ENCODE assay signal across 9 cellular contexts in the genomic region with DNA sequence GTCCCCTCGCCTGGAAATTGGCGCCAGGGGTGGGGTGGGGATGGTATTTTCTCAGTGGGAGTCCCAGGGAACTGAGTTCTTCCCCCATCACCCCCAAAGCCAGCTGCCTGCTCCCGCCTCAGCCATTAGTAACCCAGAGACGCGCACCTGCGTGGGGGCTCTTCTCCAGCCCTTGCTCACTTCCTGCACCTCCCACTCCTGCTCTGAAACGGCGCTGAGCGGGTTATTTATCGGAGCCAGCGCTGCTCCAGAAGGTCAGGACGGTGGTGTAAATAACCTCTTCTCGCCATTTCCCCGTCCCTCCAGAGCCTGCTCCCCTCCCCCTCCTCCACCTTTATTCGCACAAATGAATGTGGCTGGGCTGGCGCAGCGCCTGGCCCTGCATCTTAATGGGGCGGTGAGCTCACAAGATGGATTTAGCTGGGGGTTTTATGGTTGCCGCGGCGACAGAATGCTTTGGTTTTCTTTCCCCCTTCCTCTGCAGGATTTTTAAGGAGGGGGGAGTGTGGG. TPM values are rescaled to one million over a fixed set of nuclear protein-coding genes. Genes with fewer than 3 reads are reported as not detected.
DNase-seq lines count a peak whose midpoint lies in the region; ATAC-seq and TF ChIP-seq lines count a peak whose summit lies in the region.
"Had no signal": no experiment of that assay in that cellular context is flagged by ENCODE, and none has a peak within 500 bp of the region (broad histone marks: within the 10 kb centered on the region; RNA-seq: fewer than 3 reads in every experiment).

No MANE protein-coding gene starts in this region.

- intact Hi-C loops in esophagus muscularis mucosa (cut with DNase I), result no loop called here
- intact Hi-C loops in PC-9 (cut with micrococcal nuclease; ENCODE audit: unreplicated experiment), result no loop called here

- no peaks in the 10 kb centered on the region for H4K20me1 ChIP-seq in neural cell (ENCODE audit: insufficient read depth)
- H4K20me1 ChIP-seq in PC-9 (ENCODE audit: insufficient read depth), result no peaks in the 10 kb centered on the region

- ATAC-seq in SK-N-SH treated with all-trans-retinoic acid at 6 μM for 48 hours (peak; percentile 61), upper lobe of left lung (ENCODE audit: low FRiP score in 2 of 2) (peak in 1 of 2 donors; percentile 40)

- DNase-seq in esophagus muscularis mucosa (ENCODE audit: extremely low spot score) (no peak), upper lobe of left lung (peak; percentile 75 to 84), RPMI8226 (no peak), PC-9 (no peak), NOMO-1 treated with dmso at 0.1 percent for 144 hours (lab: John Stamatoyannopoulos, UW; ENCODE audit: unreplicated experiment) (no peak)

- TF ChIP-seq CTCF in HEK293 (tag by site-specific recombination; IDR thresholded peaks at IDR 0.05) (no peak), esophagus muscularis mucosa (IDR thresholded peaks at IDR 0.05) (no peak), neural cell (IDR thresholded peaks at IDR 0.05; ENCODE audit: poor library complexity, severe bottlenecking) (no peak), upper lobe of left lung (IDR thresholded peaks at IDR 0.05) (no peak), PC-9 (conservative IDR thresholded peaks at IDR 0.05) (no peak)

- H3F3A ChIP-seq in neural cell (ENCODE audit: insufficient read depth, low read length, poor library complexity, severe bottlenecking) (peaks cover 3% of the 10 kb centered on the region), PC-9 (ENCODE audit: insufficient read depth, low read depth) (peaks cover 47% of the 10 kb centered on the region; the same call in 1 of the 2 replicates)

- H3K36me3 ChIP-seq in HEK293 (ENCODE audit: control insufficient read depth in 2 of 2, insufficient read depth in 1 of 2, low read length in 2 of 2) (peaks cover 13 to 43% of the 10 kb centered on the region in 2 experiments), esophagus muscularis mucosa (peaks cover 38 to 46% (median 43%) of the 10 kb centered on the region in 4 donors), neural cell (ENCODE audit: insufficient read depth, low read length) (no peaks in the 10 kb centered on the region), upper lobe of left lung (peaks cover 19 to 56% (median 39%) of the 10 kb centered on the region in 4 donors), PC-9 (ENCODE audit: low read depth) (peaks cover 34% of the 10 kb centered on the region)

- peak overlapping the region; percentile 88 for H3K9ac ChIP-seq in neural cell (ENCODE audit: low read length)

- no peaks in the 10 kb centered on the region for H3K9me2 ChIP-seq in neural cell (ENCODE audit: insufficient read depth, low read length)
- H3K9me2 ChIP-seq in PC-9 (ENCODE audit: insufficient read depth), result no peaks in the 10 kb centered on the region

- peaks cover 18% of the 10 kb centered on the region for H3K4me1 ChIP-seq in HEK293 (ENCODE audit: control insufficient read depth, insufficient read depth, low read length)
- H3K4me1 ChIP-seq in esophagus muscularis mucosa, result peaks cover 19 to 61% (median 52%) of the 10 kb centered on the region in 4 donors
- peaks cover 4 to 51% (median 42%) of the 10 kb centered on the region in 4 donors for H3K4me1 ChIP-seq in upper lobe of left lung
- H3K4me1 ChIP-seq in PC-9 (replicated peaks; ENCODE audit: insufficient read depth), result no peaks in the 10 kb centered on the region

- TF ChIP-seq RAD21 in neural cell (conservative IDR thresholded peaks at IDR 0.05), result peak; percentile 47

- H3K27me3 ChIP-seq in esophagus muscularis mucosa (no peaks in the 10 kb centered on the region), neural cell (ENCODE audit: insufficient read depth, low read depth, low read length) (no peaks in the 10 kb centered on the region), upper lobe of left lung (no peaks in the 10 kb centered on the region), PC-9 (ENCODE audit: insufficient read depth, low read depth) (no peaks in the 10 kb centered on the region)

- H3K4me3 ChIP-seq in HEK293 (ENCODE audit: low read depth, low read length), result no peak overlapping the region
- peak overlapping the region; percentile 27 to 46 (median 43) for H3K4me3 ChIP-seq in esophagus muscularis mucosa
- peak overlapping the region; percentile 64 for H3K4me3 ChIP-seq in neural cell (ENCODE audit: low read length)
- H3K4me3 ChIP-seq in upper lobe of left lung, result peak overlapping the region in 1 of 4 donors; percentile 8
- H3K4me3 ChIP-seq in PC-9, result no peak overlapping the region

- H3K9me3 ChIP-seq in HEK293 (ENCODE audit: control insufficient read depth, insufficient read depth, low read depth, low read length), result no peaks in the 10 kb centered on the region
- no peaks in the 10 kb centered on the region for H3K9me3 ChIP-seq in esophagus muscularis mucosa
- H3K9me3 ChIP-seq in neural cell (ENCODE audit: low read length), result no peaks in the 10 kb centered on the region
- no peaks in the 10 kb centered on the region for H3K9me3 ChIP-seq in upper lobe of left lung
- H3K9me3 ChIP-seq in PC-9 (ENCODE audit: insufficient read depth, low read depth), result no peaks in the 10 kb centered on the region
- H3K9me3 ChIP-seq: neutrophil had no signal

- 12% methylated on average over 17 of the region's 21 CpGs for WGBS in esophagus muscularis mucosa
- 31 to 43% methylated on average over 19 to 21 of the region's 21 CpGs for WGBS in upper lobe of left lung, 2 donors

- no peak for TF ChIP-seq EP300 in esophagus muscularis mucosa (IDR thresholded peaks at IDR 0.05)
- TF ChIP-seq EP300 in neural cell (conservative IDR thresholded peaks at IDR 0.05; ENCODE audit: poor library complexity, severe bottlenecking), result peak; percentile 70
- no peak for TF ChIP-seq EP300 in upper lobe of left lung (IDR thresholded peaks at IDR 0.05)

- BruUV-seq in PC-9 (replicated peaks; lab: Mats Ljungman, UMichigan), result no TSS peak

- POLR2A ChIA-PET in HEK293 (lab: Yijun Ruan, JAX), result interaction anchor here (0.8 to 2.0 kb wide), 5 partner anchors 10 to 72 kb away, joined by 3 to 10 read pairs (median 3); a partner anchor contains a TSS
- POLR2A ChIA-PET in PC-9 (lab: Charles Lee; ENCODE audit: unreplicated experiment), result no interaction called here

- TF ChIP-seq POLR2A in esophagus muscularis mucosa (IDR thresholded peaks at IDR 0.05; ENCODE audit: low read depth) (no peak), upper lobe of left lung (IDR thresholded peaks at IDR 0.05) (no peak)

- peak overlapping the region; percentile 98 for H3K4me2 ChIP-seq in neural cell (ENCODE audit: low read length)
- H3K4me2 ChIP-seq in PC-9, result no peak overlapping the region

- H3K79me2 ChIP-seq in neural cell (replicated peaks; ENCODE audit: insufficient read depth, low read length) (peaks cover 3% of the 10 kb centered on the region), PC-9 (ENCODE audit: low read depth) (no peaks in the 10 kb centered on the region)

- H3K27ac ChIP-seq in HEK293 (ENCODE audit: extremely low read depth, low read depth, low read length), result peak overlapping the region; percentile 71
- peak overlapping the region; percentile 53 to 86 (median 71) for H3K27ac ChIP-seq in esophagus muscularis mucosa (replicated peaks in 1 of 4)
- peak overlapping the region; percentile 99 for H3K27ac ChIP-seq in neural cell (ENCODE audit: low read length)
- peak overlapping the region; percentile 53 to 75 (median 62) for H3K27ac ChIP-seq in upper lobe of left lung
- no peak overlapping the region for H3K27ac ChIP-seq in PC-9
- H3K27ac ChIP-seq: neutrophil had no signal

- H2AFZ ChIP-seq in neural cell (ENCODE audit: low read depth, low read length), result peak overlapping the region; percentile 58
- no peak overlapping the region for H2AFZ ChIP-seq in PC-9

- CTCF ChIA-PET in HEK293 (lab: Yijun Ruan, JAX) (interaction anchor here (0.5 to 3.0 kb wide), 10 partner anchors 9 to 322 kb away, joined by 3 to 17 read pairs (median 4); no protein-coding TSS in a partner anchor), PC-9 (lab: Charles Lee) (no interaction called here)

TF ChIP-seq in HEK293, 187 proteins besides CTCF, POLR2A, EP300 and RAD21 (continues in another document):
- TF ChIP-seq ZBTB20 (tag by site-specific recombination; IDR thresholded peaks at IDR 0.05), result no peak
- TF ChIP-seq ZNF544 (tag by site-specific recombination; IDR thresholded peaks at IDR 0.05), result no peak

TF ChIP-seq in SK-N-SH treated with all-trans-retinoic acid at 6 μM for 48 hours, 23 proteins besides CTCF, POLR2A, EP300 and RAD21 (continues in another document):
- no peak for TF ChIP-seq SNAI2 (CRISPR knock-in tag; IDR thresholded peaks at IDR 0.05)
- no peak for TF ChIP-seq RARB (CRISPR knock-in tag; IDR thresholded peaks at IDR 0.05)

TF ChIP-seq in neural cell, 6 proteins besides CTCF, POLR2A, EP300 and RAD21 (continues in another document):
- TF ChIP-seq TAF1 (IDR thresholded peaks at IDR 0.05; ENCODE audit: low read depth), result peak; percentile 59
- TF ChIP-seq EZH2 (IDR thresholded peaks at IDR 0.05; ENCODE audit: borderline replicate concordance, insufficient read depth, low read length, poor library complexity, severe bottlenecking), result no peak
- TF ChIP-seq MXI1 (conservative IDR thresholded peaks at IDR 0.05; ENCODE audit: poor library complexity, severe bottlenecking), result peak; percentile 13
- peak; percentile 38 for TF ChIP-seq SMC3 (conservative IDR thresholded peaks at IDR 0.05; ENCODE audit: poor library complexity)
- peak; percentile 85 for TF ChIP-seq POLR2AphosphoS5 (IDR thresholded peaks at IDR 0.05)

RNA-seq across cellular contexts. Expression of a gene that starts 12.2 kb away (rescaled TPM):
- total RNA-seq in esophagus muscularis mucosa (under 1 TPM in 1 of 4 donors, not detected in 3; 0.66 TPM), upper lobe of left lung (1 to 10 TPM in 3 of 6 donors, under 1 TPM in 1, not detected in 2; 0.39 to 2.1 (median 1.1) TPM), PC-9 (2021) (not detected in 2 replicates)
- polyA plus RNA-seq in neural cell, result not detected in 2 replicates
- not detected in 2 replicates for polyA minus RNA-seq in neural cell

RNA-seq across cellular contexts. Expression of a gene that starts 27.1 kb away (rescaled TPM):
- 10 to 100 TPM; 41.1 to 61.9 (median 48.5) TPM for total RNA-seq in esophagus muscularis mucosa
- 159 and 192 TPM in 2 replicates for polyA plus RNA-seq in neural cell
- polyA minus RNA-seq in neural cell, result 90.3 and 97.5 TPM in 2 replicates
- 100 to 1,000 TPM in 3 of 6 donors, 10 to 100 TPM in 3; 55.5 to 132 (median 96.7) TPM for total RNA-seq in upper lobe of left lung
- 232 and 265 TPM in 2 replicates for total RNA-seq in PC-9 (2021)

RNA-seq across cellular contexts. Expression of a gene that starts 32.5 kb away (rescaled TPM):
- total RNA-seq in esophagus muscularis mucosa (10 to 100 TPM; 15.7 to 32.6 (median 19.4) TPM), upper lobe of left lung (10 to 100 TPM; 18.5 to 43.8 (median 23.0) TPM), PC-9 (2021) (17.2 and 18.0 TPM in 2 replicates)
- 0.46 TPM in 1 of 2 replicates, not detected in the other for polyA plus RNA-seq in neural cell
- polyA minus RNA-seq in neural cell, result 1.5 TPM in 1 of 2 replicates, not detected in the other

RNA-seq across cellular contexts. Expression of a gene that starts 51.3 kb away (rescaled TPM):
- total RNA-seq in esophagus muscularis mucosa, result 1 to 10 TPM in 1 of 4 donors, under 1 TPM in 2, not detected in 1; 0.32 to 3.8 (median 0.42) TPM
- polyA plus RNA-seq in neural cell, result not detected in 2 replicates
- polyA minus RNA-seq in neural cell, result not detected in 2 replicates
- total RNA-seq in upper lobe of left lung, result 10 to 100 TPM in 2 of 6 donors, 1 to 10 TPM in 4; 2.7 to 16.8 (median 9.3) TPM
- total RNA-seq in PC-9 (2021), result 1.5 and 1.7 TPM in 2 replicates

Comparison
In these comparisons a context has a peak if more than half of its experiments do, and no peak if none do; other contexts are left out.
1. H3K4me3 ChIP-seq: peak in esophagus muscularis mucosa (4 of 4) and neural cell (single experiment); none in HEK293 (single experiment) and PC-9 (single experiment).
2. DNase-seq: peak in upper lobe of left lung (2 of 2); none in esophagus muscularis mucosa (single experiment), RPMI8226 (single experiment), PC-9 (0 of 2) and NOMO-1 treated with dmso at 0.1 percent for 144 hours (single experiment).